ENCODE assay signal across 10 cellular contexts in genomic region chr18:12886498-12887126, GRCh38. TPM values are rescaled to one million over a fixed set of nuclear protein-coding genes. Genes with fewer than 3 reads are reported as not detected.
A peak's percentile ranks its signal among the peaks of the same experiment; 100 is the strongest.
DNase-seq lines count a peak whose midpoint lies in the region; ATAC-seq and TF ChIP-seq lines count a peak whose summit lies in the region.
"Had no signal": no experiment of that assay in that cellular context is flagged by ENCODE, and none has a peak within 500 bp of the region (broad histone marks: within the 10 kb centered on the region; RNA-seq: fewer than 3 reads in every experiment).

No MANE protein-coding gene starts in this region.

- no peak overlapping the region for H3K4me2 ChIP-seq in PC-3 (ENCODE audit: low read length)

- no peaks in the 10 kb centered on the region for H3K27me3 ChIP-seq in BJ (ENCODE audit: control insufficient read depth, insufficient read depth, low read length)
- no peaks in the 10 kb centered on the region for H3K27me3 ChIP-seq in PC-3 (ENCODE audit: low read length)

- H3K9ac ChIP-seq in PC-3 (ENCODE audit: low read length) = no peak overlapping the region

- no peak overlapping the region for H3K4me3 ChIP-seq in BJ (ENCODE audit: low read depth, low read length)
- H3K4me3 ChIP-seq in PC-3 (ENCODE audit: low read length) = no peak overlapping the region

- no peaks in the 10 kb centered on the region for H3K27me3 Mint-ChIP-seq in activated CD4-positive, alpha-beta memory T cell treated with anti-CD3 and anti-CD28 coated beads for 36 hours
- H3K27me3 Mint-ChIP-seq: activated naive CD8-positive, alpha-beta T cell treated with anti-CD3 and anti-CD28 coated beads, Interleukin-2, amount 10 ng/mL, durations not matched to agents 7 days and 5 days had no signal

- H3K9me3 Mint-ChIP-seq in activated CD4-positive, alpha-beta memory T cell treated with anti-CD3 and anti-CD28 coated beads for 36 hours = no peaks in the 10 kb centered on the region
- H3K9me3 Mint-ChIP-seq: activated naive CD8-positive, alpha-beta T cell treated with anti-CD3 and anti-CD28 coated beads, Interleukin-2, amount 10 ng/mL, durations not matched to agents 7 days and 5 days had no signal

- H3K4me1 Mint-ChIP-seq in activated CD4-positive, alpha-beta memory T cell treated with anti-CD3 and anti-CD28 coated beads for 36 hours (ENCODE audit: low read depth) = peaks cover 28% of the 10 kb centered on the region

- H4K20me1 ChIP-seq in PC-3 (ENCODE audit: low read length) = peaks cover 15% of the 10 kb centered on the region

- ATAC-seq in PC-3 = no peak
- no peak for ATAC-seq in HG03108 (IDR thresholded peaks at IDR 0.05; ENCODE audit: unreplicated experiment)

- no peaks in the 10 kb centered on the region for H3K36me3 ChIP-seq in BJ (ENCODE audit: control insufficient read depth, insufficient read depth, low read length)
- H3K36me3 ChIP-seq in PC-3 (ENCODE audit: low read depth, low read length) = no peaks in the 10 kb centered on the region

- H3K36me3 Mint-ChIP-seq in activated CD4-positive, alpha-beta memory T cell treated with anti-CD3 and anti-CD28 coated beads for 36 hours = peaks cover 1% of the 10 kb centered on the region
- H3K36me3 Mint-ChIP-seq: activated naive CD8-positive, alpha-beta T cell treated with anti-CD3 and anti-CD28 coated beads, Interleukin-2, amount 10 ng/mL, durations not matched to agents 7 days and 5 days had no signal

- H3K27ac Mint-ChIP-seq in activated CD4-positive, alpha-beta memory T cell treated with anti-CD3 and anti-CD28 coated beads for 36 hours = no peak overlapping the region
- H3K27ac Mint-ChIP-seq: activated naive CD8-positive, alpha-beta T cell treated with anti-CD3 and anti-CD28 coated beads, Interleukin-2, amount 10 ng/mL, durations not matched to agents 7 days and 5 days had no signal

- H2AFZ ChIP-seq in PC-3 (ENCODE audit: low read length) = no peak overlapping the region

- H3K79me2 ChIP-seq in PC-3 (ENCODE audit: low read length) = peaks cover 20% of the 10 kb centered on the region

- TF ChIP-seq CTCF in BJ (IDR thresholded peaks at IDR 0.05; ENCODE audit: insufficient read depth, low read depth, low read length) = peak; percentile 49
- peak; percentile 52; the same call in 1 of the 2 replicates for TF ChIP-seq CTCF in GM12874 (IDR thresholded peaks at IDR 0.05; ENCODE audit: insufficient read depth, low read depth, low read length)
- TF ChIP-seq CTCF in PC-3 (conservative IDR thresholded peaks at IDR 0.05; ENCODE audit: low read depth, low read length) = peak; percentile 77

- intact Hi-C loops in PC-3 (cut with micrococcal nuclease) = no loop called here
- intact Hi-C loops in activated CD4-positive, alpha-beta memory T cell treated with anti-CD3 and anti-CD28 coated beads for 36 hours (cut with micrococcal nuclease) = no loop called here

- H3K9me3 ChIP-seq in PC-3 (ENCODE audit: low read length) = no peaks in the 10 kb centered on the region

- no peak overlapping the region for H3K27ac ChIP-seq in PC-3 (ENCODE audit: low read length)

- no peaks in the 10 kb centered on the region for H3K9me2 ChIP-seq in PC-3 (replicated peaks; ENCODE audit: low read length)

- H3K4me1 ChIP-seq in PC-3 (ENCODE audit: insufficient read depth, low read length) = peaks cover 15% of the 10 kb centered on the region

- H3K4me3 Mint-ChIP-seq in activated CD4-positive, alpha-beta memory T cell treated with anti-CD3 and anti-CD28 coated beads for 36 hours = no peak overlapping the region
- H3K4me3 Mint-ChIP-seq: activated naive CD8-positive, alpha-beta T cell treated with anti-CD3 and anti-CD28 coated beads, Interleukin-2, amount 10 ng/mL, durations not matched to agents 7 days and 5 days had no signal

- H3F3A ChIP-seq in PC-3 (ENCODE audit: low read length, unreplicated experiment) = no peaks in the 10 kb centered on the region

- POLR2A ChIA-PET in BJ (lab: Charles Lee) = no interaction called here
- POLR2A ChIA-PET in PC-3 (lab: Charles Lee; ENCODE audit: unreplicated experiment) = interaction anchor here (0.5 kb wide), 1 partner anchor 143 kb away, joined by 3 read pairs; no protein-coding TSS in a partner anchor
- POLR2A ChIA-PET in activated CD4-positive, alpha-beta memory T cell treated with anti-CD3 and anti-CD28 coated beads for 36 hours (lab: Charles Lee) = no interaction called here

- CTCF ChIA-PET in BJ (lab: Yijun Ruan, JAX) = interaction anchor here (0.7 to 3.1 kb wide), 6 partner anchors 9 to 144 kb away, joined by 3 to 17 read pairs (median 4); no protein-coding TSS in a partner anchor
- CTCF ChIA-PET in PC-3 (lab: Charles Lee) = interaction anchor here (1.1 to 1.2 kb wide), 2 partner anchors 48 kb away, joined by 4 to 5 read pairs; no protein-coding TSS in a partner anchor
- CTCF ChIA-PET in activated CD4-positive, alpha-beta memory T cell treated with anti-CD3 and anti-CD28 coated beads for 36 hours (lab: Charles Lee) = interaction anchor here (0.7 to 3.9 kb wide), 10 partner anchors 29 to 159 kb away, joined by 3 to 15 read pairs (median 4); no protein-coding TSS in a partner anchor

- DNase-seq in BJ (ENCODE audit: low read depth) = no peak
- peak; percentile 52 for DNase-seq in PC-3
- DNase-seq in glomerular visceral epithelial cell (ENCODE audit: extremely low spot score) = peak; percentile 16
- no peak for DNase-seq in T1000 (lab: John Stamatoyannopoulos, UW)
- DNase-seq in stimulated activated CD4-positive, alpha-beta T cell treated with anti-CD3 and anti-CD28 coated beads, Interleukin-2, amount 100 ng/mL, for 48 hours = no peak
- DNase-seq in activated CD4-positive, alpha-beta memory T cell treated with anti-CD3 and anti-CD28 coated beads for 36 hours = no peak
- DNase-seq: activated naive CD8-positive, alpha-beta T cell treated with anti-CD3 and anti-CD28 coated beads, Interleukin-2, amount 10 ng/mL, durations not matched to agents 7 days and 5 days; NCI-H774 had no signal

- no TSS peak for BruUV-seq in PC-3 (replicated peaks; lab: Mats Ljungman, UMichigan)

RNA-seq across cellular contexts. Expression of gene PTPN2, which starts 2.6 kb away (rescaled TPM):
- 14.5 and 19.0 TPM in 2 replicates for polyA plus RNA-seq in BJ (2011; rRNA removed)
- polyA minus RNA-seq in BJ (2011; rRNA and poly(A)+ RNA removed) = 6.1 and 7.8 TPM in 2 replicates
- 59.8 and 62.4 TPM in 2 replicates for total RNA-seq in PC-3 (2014; rRNA removed)
- total RNA-seq in activated CD4-positive, alpha-beta memory T cell treated with anti-CD3 and anti-CD28 coated beads for 36 hours = 10 to 100 TPM; 68.8 to 73.3 TPM

Comparison
In these comparisons a context has a peak if more than half of its experiments do, and no peak if none do; other contexts are left out.
1. DNase-seq: peak in PC-3 (single experiment) and glomerular visceral epithelial cell (single experiment); none in BJ (single experiment), T1000 (single experiment), stimulated activated CD4-positive, alpha-beta T cell treated with anti-CD3 and anti-CD28 coated beads, Interleukin-2, amount 100 ng/mL, for 48 hours (0 of 2) and activated CD4-positive, alpha-beta memory T cell treated with anti-CD3 and anti-CD28 coated beads for 36 hours (single experiment).
2. Peak in every context shown above with its lines, with median percentiles within 50 percentile points of each other: CTCF ChIP-seq.